In genomic region chr10:32436215-32436614, GRCh38 we compare ENCODE assay signal across 22 cellular contexts. TPM values are rescaled to one million over a fixed set of nuclear protein-coding genes. Genes with fewer than 3 reads are reported as not detected.
DNase-seq lines count a peak whose midpoint lies in the region; ATAC-seq, FAIRE-seq and TF ChIP-seq lines count a peak whose summit lies in the region.
"Had no signal": no experiment of that assay in that cellular context is flagged by ENCODE, and none has a peak within 500 bp of the region (broad histone marks: within the 10 kb centered on the region; RNA-seq: fewer than 3 reads in every experiment).

No MANE protein-coding gene starts in this region.

- no peak overlapping the region for H3K4me3 Mint-ChIP-seq in Calu3 (ENCODE audit: low read depth, unreplicated experiment)
- H3K4me3 Mint-ChIP-seq: CD14-positive monocyte; CD8-positive, alpha-beta memory T cell had no signal

- no peak overlapping the region for H3K4me3 ChIP-seq in K562
- no peak overlapping the region for H3K4me3 ChIP-seq in mucosa of descending colon
- H3K4me3 ChIP-seq: BLaER1 had no signal

- ATAC-seq in K562 (no peak), mucosa of descending colon (peak; percentile 89)

- POLR2A ChIA-PET in K562 (lab: Yijun Ruan, JAX): interaction anchor here (1.5 kb wide), 1 partner anchor 11 kb away, joined by 4 read pairs; no protein-coding TSS in a partner anchor

- no peak overlapping the region for H3K9ac ChIP-seq in K562 (ENCODE audit: insufficient read depth in 1 of 2, low read depth in 2 of 2, low read length in 2 of 2)
- H3K9ac ChIP-seq: BLaER1 had no signal

- no peaks in the 10 kb centered on the region for H3K36me3 ChIP-seq in K562 (ENCODE audit: control insufficient read depth, insufficient read depth, low read length)
- H3K36me3 ChIP-seq in mucosa of descending colon (ENCODE audit: low read depth): no peaks in the 10 kb centered on the region
- H3K36me3 ChIP-seq: BE2C, BLaER1 had no signal

- intact Hi-C loops in K562 (cut with micrococcal nuclease) (no loop called here), mucosa of descending colon (cut with DNase I, micrococcal nuclease) (no loop called here), Calu3 (cut with micrococcal nuclease; ENCODE audit: unreplicated experiment) (no loop called here)

- H3K9me1 ChIP-seq in K562 (ENCODE audit: control insufficient read depth, insufficient read depth, low read length): no peaks in the 10 kb centered on the region

- no peaks in the 10 kb centered on the region for H4K20me1 ChIP-seq in K562 (replicated peaks; ENCODE audit: control insufficient read depth, insufficient read depth, low read length)
- H4K20me1 ChIP-seq: BLaER1 had no signal

- H3K79me2 ChIP-seq in K562 (ENCODE audit: control insufficient read depth, insufficient read depth, low read length): no peaks in the 10 kb centered on the region

- no peaks in the 10 kb centered on the region for H3K36me3 Mint-ChIP-seq in Calu3 (ENCODE audit: insufficient read depth, unreplicated experiment)
- H3K36me3 Mint-ChIP-seq: CD14-positive monocyte; CD4-positive, alpha-beta memory T cell had no signal

- TF ChIP-seq EP300 in K562 (IDR thresholded peaks at IDR 0.05; ENCODE audit: low read length): no peak

- DNase-seq in K562 (ENCODE audit: extremely low read depth in 1 of 4, low spot score in 3 of 4): no peak
- no peak for DNase-seq in mucosa of descending colon
- DNase-seq in Calu3: no peak
- DNase-seq in NCI-H1092 treated with DMSO at 0.1 percent for 48 hours (lab: John Stamatoyannopoulos, UW): no peak
- no peak for DNase-seq in T-helper 9 cell
- DNase-seq: 8988T; ACHN; BE2C; C1 segment of cervical spinal cord; CD4-positive, alpha-beta memory T cell; CD4-positive, CD25-positive, alpha-beta regulatory T cell; CD8-positive, alpha-beta memory T cell; COR-L47; DMS79 treated with DMSO at 0.1 percent for 48 hours; GF-D8 had no signal

- CTCF ChIA-PET in K562 (lab: Yijun Ruan, JAX; ENCODE audit: low intra/inter-chr PET ratio): no interaction called here
- CTCF ChIA-PET in Calu3 (lab: Charles Lee): no interaction called here

- FAIRE-seq in K562 (lab: Jason Lieb, UNC): no peak
- FAIRE-seq: A204.1, D721Med, G401.6, GM12891, GM19239 had no signal

- no peaks in the 10 kb centered on the region for H3K27me3 ChIP-seq in K562 (ENCODE audit: control insufficient read depth in 2 of 2, insufficient read depth in 2 of 2, low read length in 2 of 2)
- H3K27me3 ChIP-seq: BE2C, BLaER1 had no signal

- TF ChIP-seq RAD21 in K562 (CRISPR knock-in tag; conservative IDR thresholded peaks at IDR 0.05 in 1 of 2, IDR thresholded peaks at IDR 0.05 in 1 of 2): no peak

- no peaks in the 10 kb centered on the region for H3K9me3 Mint-ChIP-seq in Calu3 (ENCODE audit: low read depth, unreplicated experiment)

- no peaks in the 10 kb centered on the region for H3K4me1 ChIP-seq in K562 (replicated peaks in 1 of 2; ENCODE audit: control insufficient read depth in 2 of 2, insufficient read depth in 2 of 2, low read length in 2 of 2)
- H3K4me1 ChIP-seq in mucosa of descending colon (ENCODE audit: low read depth): no peaks in the 10 kb centered on the region
- H3K4me1 ChIP-seq: BE2C, BLaER1 had no signal

- H3K27me3 Mint-ChIP-seq in Calu3 (ENCODE audit: unreplicated experiment): peaks cover 33% of the 10 kb centered on the region

- no peak for TF ChIP-seq POLR2A in K562 (conservative IDR thresholded peaks at IDR 0.05)

- H3K4me2 ChIP-seq in K562 (ENCODE audit: insufficient read depth, low read length): no peak overlapping the region
- H3K4me2 ChIP-seq: BLaER1 had no signal

- H2AFZ ChIP-seq in K562 (ENCODE audit: low read depth, low read length): 0 out of 2 replicates have a peak overlapping the region, but pooled peaks have one; percentile 61

- TF ChIP-seq CTCF in K562 (IDR thresholded peaks at IDR 0.05 in 2 of 3, conservative IDR thresholded peaks at IDR 0.05 in 1 of 3; ENCODE audit: insufficient read depth in 2 of 3, low read depth in 1 of 3, low read length in 3 of 3) (no peak), mucosa of descending colon (IDR thresholded peaks at IDR 0.05) (no peak), Calu3 (IDR thresholded peaks at IDR 0.05; ENCODE audit: unreplicated experiment) (no peak)

- no peak overlapping the region for H3K27ac Mint-ChIP-seq in Calu3 (ENCODE audit: unreplicated experiment)
- H3K27ac Mint-ChIP-seq: CD14-positive monocyte; CD4-positive, alpha-beta memory T cell had no signal

- no TSS peak for BruUV-seq in K562 (replicated peaks; lab: Mats Ljungman, UMichigan)
- no TSS peak for BruUV-seq in Calu3 (replicated peaks; lab: Mats Ljungman, UMichigan)

- no peaks in the 10 kb centered on the region; the same call in 1 of the 2 replicates for H3K9me3 ChIP-seq in K562 (replicated peaks; ENCODE audit: control insufficient read depth, insufficient read depth, low read depth, low read length)
- H3K9me3 ChIP-seq in mucosa of descending colon: no peaks in the 10 kb centered on the region
- H3K9me3 ChIP-seq: BE2C had no signal

- in situ Hi-C loops in K562 (cut with MboI): no loop called here

- H3K4me1 Mint-ChIP-seq in Calu3 (ENCODE audit: low read depth, unreplicated experiment): no peaks in the 10 kb centered on the region
- H3K4me1 Mint-ChIP-seq: CD14-positive monocyte had no signal

- no peak overlapping the region for H3K27ac ChIP-seq in K562 (ENCODE audit: extremely low read depth, low read depth, low read length)
- H3K27ac ChIP-seq: BLaER1 had no signal

TF ChIP-seq in K562, 482 proteins besides CTCF, POLR2A, EP300 and RAD21:
- TF ChIP-seq RREB1 (CRISPR knock-in tag; IDR thresholded peaks at IDR 0.05) (no peak), TCF15 (CRISPR knock-in tag; IDR thresholded peaks at IDR 0.05) (no peak), SNAPC5 (CRISPR knock-in tag; IDR thresholded peaks at IDR 0.05) (no peak), FOS (IDR thresholded peaks at IDR 0.05; ENCODE audit: extremely low read depth, insufficient read length) (no peak)

RNA-seq across cellular contexts. Expression of gene CCDC7, which starts 9.7 kb away (rescaled TPM):
- total RNA-seq in K562 (2011; cell fraction: chromatin; rRNA removed; ENCODE audit: low replicate concordance): 6.7 and 24.4 TPM in 2 replicates
- total RNA-seq in K562 (2011; cell fraction: nucleolus; rRNA removed): 3.3 and 4.7 TPM in 2 replicates
- total RNA-seq in K562 (2011; cell fraction: nucleoplasm; rRNA removed): 7.2 and 10.6 TPM in 2 replicates
- total RNA-seq in K562 (2014; rRNA removed): 2.5 and 2.7 TPM in 2 replicates
- total RNA-seq in K562 (2014; rRNA removed; fragmentation: Illumina TruSeq; extraction: Trizol): 3.9 and 4.7 TPM in 2 replicates
- total RNA-seq in K562 (2015; rRNA removed; fragmentation: Illumina TruSeq; extraction: Trizol): 5.8 and 6.6 TPM in 2 replicates
- total RNA-seq in K562 (2021): 3.0 and 3.3 TPM in 2 replicates
- 2.2 and 3.0 TPM in 2 replicates for polyA plus RNA-seq in K562 (2011; rRNA removed)
- 0.10 and 0.47 TPM in 2 replicates for polyA plus RNA-seq in K562 (2011; cell fraction: cytosol; rRNA removed)
- polyA plus RNA-seq in K562 (2011; cell fraction: nucleus; rRNA removed): 2.1 and 3.1 TPM in 2 replicates
- 1.3 and 2.2 TPM in 2 replicates for polyA plus RNA-seq in K562 (2012)
- 1.4 and 1.9 TPM in 2 replicates for polyA plus RNA-seq in K562 (2014; fragmentation: Illumina TruSeq; extraction: Trizol)
- polyA plus RNA-seq in K562 (2014; fragmentation: Nextera tagmentation; extraction: Ambion mirVana): 1 to 10 TPM; 1.5 to 2.7 TPM
- 1.7 and 1.9 TPM in 2 replicates for polyA plus RNA-seq in K562 (2014; rRNA removed)
- polyA minus RNA-seq in K562 (2011; rRNA and poly(A)+ RNA removed): 7.1 and 10.9 TPM in 2 replicates
- 0.95 and 2.6 TPM in 2 replicates for polyA minus RNA-seq in K562 (2011; cell fraction: cytosol; rRNA and poly(A)+ RNA removed)
- 6.7 and 12.7 TPM in 2 replicates for polyA minus RNA-seq in K562 (2011; cell fraction: nucleus; rRNA and poly(A)+ RNA removed)
- total RNA-seq in mucosa of descending colon: 10 to 100 TPM; 11.2 to 36.5 (median 14.2) TPM
- 7.4 and 8.4 TPM in 2 replicates for total RNA-seq in Calu3 (2022)
